8 cellular contexts compared by ENCODE assay signal in genomic region chr6:35370124-35370741, GRCh38. TPM values are rescaled to one million over a fixed set of nuclear protein-coding genes. Genes with fewer than 3 reads are reported as not detected.
DNase-seq lines count a peak whose midpoint lies in the region; ATAC-seq and TF ChIP-seq lines count a peak whose summit lies in the region.

No MANE protein-coding gene starts in this region.

- H3K23ac ChIP-seq in trophoblast cell (ENCODE audit: low read length), result no peak overlapping the region

- H3K14ac ChIP-seq in trophoblast cell (ENCODE audit: low read length), result no peak overlapping the region

- TF ChIP-seq CTCF in AG04449 (IDR thresholded peaks at IDR 0.05; ENCODE audit: insufficient read depth, low read length, missing control alignments) (no peak), fibroblast of villous mesenchyme (IDR thresholded peaks at IDR 0.05; ENCODE audit: insufficient read depth, low read depth, low read length) (no peak)

- WGBS in trophoblast cell (ENCODE audit: extremely low coverage, insufficient coverage, insufficient read length), result no CpG with 5 or more reads among the region's 8 CpGs

- H2BK12ac ChIP-seq in trophoblast cell (ENCODE audit: low read length), result no peak overlapping the region

- peak; percentile 96 for DNase-seq in AG04449 (ENCODE audit: low read depth, low spot score)
- DNase-seq in NAMALWA (ENCODE audit: low spot score), result peak; percentile 62
- DNase-seq in activated T-cell treated with anti-CD3 and anti-CD28 coated beads for 4 hours, result peak; percentile 15
- peak; percentile 93 for DNase-seq in fibroblast of villous mesenchyme (ENCODE audit: low read depth)
- DNase-seq in trophoblast cell, result peak; percentile 98 to 99
- no peak for DNase-seq in iPS-NIHi11 (ENCODE audit: low spot score)
- no peak for DNase-seq in HEK293T (ENCODE audit: extremely low spot score)

- CTCF ChIA-PET in AG04449 (lab: Yijun Ruan, JAX) (interaction anchor here (1.3 to 1.4 kb wide), 2 partner anchors 24 to 50 kb away, joined by 4 to 5 read pairs; no protein-coding TSS in a partner anchor), HEK293T (lab: Yijun Ruan, JAX) (no interaction called here)

- no peak overlapping the region for H2AK5ac ChIP-seq in trophoblast cell (ENCODE audit: low read length)

- no peak overlapping the region for H3K27ac ChIP-seq in trophoblast cell (ENCODE audit: low read depth, low read length)

- H4K12ac ChIP-seq in trophoblast cell (ENCODE audit: low read depth, low read length), result no peak overlapping the region

- peak; percentile 62 for ATAC-seq in GM19452 (IDR thresholded peaks at IDR 0.05; ENCODE audit: unreplicated experiment)

- no peak overlapping the region for H4K91ac ChIP-seq in trophoblast cell (ENCODE audit: low read depth, low read length)

- H2BK5ac ChIP-seq in trophoblast cell (ENCODE audit: low read depth, low read length, poor library complexity), result no peak overlapping the region

- no peaks in the 10 kb centered on the region for H3K79me2 ChIP-seq in trophoblast cell (ENCODE audit: control insufficient read depth, insufficient read depth, low read length, poor library complexity)

- H3K9me3 ChIP-seq in trophoblast cell (ENCODE audit: insufficient read depth, low read depth, low read length), result no peaks in the 10 kb centered on the region

- H3K27me3 ChIP-seq in trophoblast cell (ENCODE audit: insufficient read depth, low read length), result no peaks in the 10 kb centered on the region

- POLR2A ChIA-PET in AG04449 (lab: Yijun Ruan, JAX) (interaction anchor here (0.9 kb wide), 1 partner anchor 55 kb away, joined by 3 read pairs; no protein-coding TSS in a partner anchor), HEK293T (lab: Yijun Ruan, JAX) (no interaction called here)

- H3K36me3 ChIP-seq in trophoblast cell (ENCODE audit: control insufficient read depth in 1 of 2, insufficient read depth in 2 of 2, low read length in 2 of 2), result peaks cover 3% of the 10 kb centered on the region in 2 experiments

- no peaks in the 10 kb centered on the region for H3K79me1 ChIP-seq in trophoblast cell (ENCODE audit: low read length)

- H3K4ac ChIP-seq in trophoblast cell (ENCODE audit: low read depth, low read length), result no peak overlapping the region

- peak overlapping the region; percentile 20 for H3K4me3 ChIP-seq in AG04449 (ENCODE audit: low read depth, low read length)
- H3K4me3 ChIP-seq in fibroblast of villous mesenchyme (ENCODE audit: low read depth, low read length), result no peak overlapping the region
- H3K4me3 ChIP-seq in trophoblast cell (ENCODE audit: low read depth, low read length), result no peak overlapping the region

- H3K4me1 ChIP-seq in trophoblast cell (ENCODE audit: control insufficient read depth in 1 of 2, insufficient read depth in 2 of 2, low read length in 2 of 2), result peaks cover 5 to 11% of the 10 kb centered on the region in 2 experiments

- no peak overlapping the region for H2BK120ac ChIP-seq in trophoblast cell (ENCODE audit: insufficient read depth, low read length, poor library complexity)

- H3K18ac ChIP-seq in trophoblast cell (ENCODE audit: low read length), result no peak overlapping the region

- H3K9ac ChIP-seq in trophoblast cell (ENCODE audit: low read length), result no peak overlapping the region

- H2AFZ ChIP-seq in trophoblast cell (ENCODE audit: insufficient read depth, low read length, poor library complexity), result no peak overlapping the region

- H3K4me2 ChIP-seq in trophoblast cell (ENCODE audit: low read length), result no peak overlapping the region

- H4K8ac ChIP-seq in trophoblast cell (ENCODE audit: low read depth, low read length), result no peak overlapping the region

TF ChIP-seq in HEK293T, 16 proteins besides CTCF, POLR2A, EP300 and RAD21:
- no peak for TF ChIP-seq SUZ12 (IDR thresholded peaks at IDR 0.05)
- TF ChIP-seq CTBP1 (IDR thresholded peaks at IDR 0.05; ENCODE audit: borderline replicate concordance), result no peak
- no peak for TF ChIP-seq SP1 (IDR thresholded peaks at IDR 0.05)
- no peak for TF ChIP-seq BHLHE40 (IDR thresholded peaks at IDR 0.05; ENCODE audit: borderline replicate concordance)
- TF ChIP-seq L3MBTL2 (conservative IDR thresholded peaks at IDR 0.05), result no peak
- no peak for TF ChIP-seq TARDBP (IDR thresholded peaks at IDR 0.05)
- no peak for TF ChIP-seq NFRKB (IDR thresholded peaks at IDR 0.05)
- TF ChIP-seq FOXM1 (IDR thresholded peaks at IDR 0.05; ENCODE audit: borderline replicate concordance), result no peak
- TF ChIP-seq ZNF384 (IDR thresholded peaks at IDR 0.05), result no peak
- no peak for TF ChIP-seq ELF4 (IDR thresholded peaks at IDR 0.05)
- TF ChIP-seq LEF1 (IDR thresholded peaks at IDR 0.05; ENCODE audit: borderline replicate concordance), result no peak
- TF ChIP-seq FOXK2 (IDR thresholded peaks at IDR 0.05), result no peak
- no peak for TF ChIP-seq FOXA1 (IDR thresholded peaks at IDR 0.05)
- TF ChIP-seq HDGF (IDR thresholded peaks at IDR 0.05; ENCODE audit: borderline replicate concordance), result no peak
- no peak for TF ChIP-seq PKNOX1 (IDR thresholded peaks at IDR 0.05)
- no peak for TF ChIP-seq ARNT (IDR thresholded peaks at IDR 0.05)
TF ChIP-seq in HEK293T: peak in this region for 0.

RNA-seq across cellular contexts. Expression of gene PPARD, which starts 27.9 kb away (rescaled TPM):
- total RNA-seq in fibroblast of villous mesenchyme, result 8.2 and 8.7 TPM in 2 replicates
- 72.3 and 76.8 TPM in 2 replicates for polyA plus RNA-seq in trophoblast cell (2013)

Comparison
In these comparisons a context has a peak if more than half of its experiments do, and no peak if none do; other contexts are left out.
1. DNase-seq: peak in AG04449 (single experiment), NAMALWA (single experiment), activated T-cell treated with anti-CD3 and anti-CD28 coated beads for 4 hours (single experiment), fibroblast of villous mesenchyme (single experiment) and trophoblast cell (2 of 2); none in iPS-NIHi11 (single experiment) and HEK293T (single experiment).